Comparison of ENCODE assay signal across 10 cellular contexts in the genomic region with DNA sequence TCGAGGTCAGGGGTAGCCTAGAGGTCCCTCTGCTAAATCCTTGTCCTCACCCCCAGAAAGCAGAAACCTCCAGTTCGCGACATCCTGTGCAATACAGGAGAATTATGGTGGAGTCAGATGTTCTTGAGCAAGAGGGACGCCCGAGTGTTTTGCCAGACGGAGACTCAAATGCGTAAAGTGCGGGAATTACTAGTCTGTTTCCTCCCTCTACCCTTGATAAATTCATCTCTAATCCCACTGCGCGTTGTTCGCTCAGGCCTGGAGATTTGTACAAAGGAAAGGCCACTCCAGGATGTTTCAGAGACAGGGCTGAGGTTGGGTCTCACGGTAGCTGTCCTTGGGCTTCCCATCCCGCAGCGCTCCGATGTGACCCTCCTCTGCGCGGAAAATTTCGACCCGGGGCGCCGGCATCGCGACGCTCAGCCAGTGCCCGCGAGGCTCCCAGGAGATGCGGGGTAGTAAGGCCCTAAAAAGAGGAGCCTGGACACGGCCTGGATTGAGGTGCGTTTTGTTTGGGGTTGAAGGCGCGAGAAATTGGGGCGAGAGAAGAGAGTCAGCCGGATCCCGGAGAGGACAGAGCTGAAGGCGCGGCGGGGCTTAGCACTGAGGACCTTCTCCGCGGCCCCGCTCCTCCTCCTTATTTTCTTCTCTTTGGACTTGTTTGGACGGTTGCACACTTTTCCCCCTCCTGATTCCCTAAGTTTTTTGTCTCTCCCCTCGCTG. TPM values are rescaled to one million over a fixed set of nuclear protein-coding genes. Genes with fewer than 3 reads are reported as not detected.
DNase-seq lines count a peak whose midpoint lies in the region; ATAC-seq, FAIRE-seq and TF ChIP-seq lines count a peak whose summit lies in the region.
"Had no signal": no experiment of that assay in that cellular context is flagged by ENCODE, and none has a peak within 500 bp of the region (broad histone marks: within the 10 kb centered on the region; RNA-seq: fewer than 3 reads in every experiment).

No MANE protein-coding gene starts in this region.

- no peak for ATAC-seq in left ventricle myocardium superior
- no peak for ATAC-seq in activated T-helper 17 cell treated with anti-CD3 and anti-CD28 coated beads, Interleukin-2, amount 50 U/mL, for 72 hours (replicated peaks)

- H3K27ac ChIP-seq in left ventricle myocardium inferior (replicated peaks) (no peak overlapping the region), kidney (ENCODE audit: low read depth in 2 of 2, low read length in 2 of 2) (no peak overlapping the region)
- H3K27ac ChIP-seq: VCaP had no signal

- H3K4me3 ChIP-seq in left ventricle myocardium inferior: peak overlapping the region; percentile 44
- H3K4me3 ChIP-seq in kidney (ENCODE audit: low read length in 2 of 2): no peak overlapping the region

- H3K4me3 Mint-ChIP-seq in activated T-helper 17 cell treated with anti-CD3 and anti-CD28 coated beads, Interleukin-2, amount 50 U/mL, for 72 hours: peak overlapping the region; percentile 66

- no peak for DNase-seq in left ventricle myocardium inferior
- DNase-seq in left ventricle myocardium superior: no peak
- DNase-seq in kidney: peak; percentile 55
- no peak for DNase-seq in HTR-8/SVneo (ENCODE audit: insufficient read length, low spot score)
- DNase-seq in COLO668 (lab: John Stamatoyannopoulos, UW; ENCODE audit: unreplicated experiment): no peak
- DNase-seq in NCI-H1105 treated with DMSO at 0.1 percent for 48 hours (lab: John Stamatoyannopoulos, UW): no peak
- DNase-seq in glomerular visceral epithelial cell (ENCODE audit: extremely low spot score): no peak
- DNase-seq: Karpas-422 had no signal

- H3K9me3 ChIP-seq in left ventricle myocardium inferior (replicated peaks): no peaks in the 10 kb centered on the region
- no peaks in the 10 kb centered on the region for H3K9me3 ChIP-seq in kidney (ENCODE audit: control insufficient read depth in 1 of 2, low read length in 2 of 2)

- H3K36me3 Mint-ChIP-seq in activated T-helper 17 cell treated with anti-CD3 and anti-CD28 coated beads, Interleukin-2, amount 50 U/mL, for 72 hours (ENCODE audit: low read depth): peaks cover 13% of the 10 kb centered on the region

- peaks cover 82% of the 10 kb centered on the region for H3K27me3 Mint-ChIP-seq in activated T-helper 17 cell treated with anti-CD3 and anti-CD28 coated beads, Interleukin-2, amount 50 U/mL, for 72 hours

- peaks cover 100% of the 10 kb centered on the region for H3K27me3 ChIP-seq in left ventricle myocardium inferior (ENCODE audit: low read depth)

- intact Hi-C loops in left ventricle myocardium inferior (cut with micrococcal nuclease) (no loop called here), left ventricle myocardium superior (cut with micrococcal nuclease) (no loop called here), kidney (cut with DNase I) (no loop called here)

- H3K4me1 Mint-ChIP-seq in activated T-helper 17 cell treated with anti-CD3 and anti-CD28 coated beads, Interleukin-2, amount 50 U/mL, for 72 hours: peaks cover 16% of the 10 kb centered on the region

- H3K27ac Mint-ChIP-seq in activated T-helper 17 cell treated with anti-CD3 and anti-CD28 coated beads, Interleukin-2, amount 50 U/mL, for 72 hours: no peak overlapping the region

- peaks cover 23% of the 10 kb centered on the region for H3K4me1 ChIP-seq in left ventricle myocardium inferior
- H3K4me1 ChIP-seq in kidney (ENCODE audit: control insufficient read depth in 1 of 2, insufficient read depth in 1 of 2, low read depth in 1 of 2, low read length in 2 of 2): peaks cover 0 to 11% of the 10 kb centered on the region in 2 donors

- no peak overlapping the region for H3K9ac ChIP-seq in kidney (ENCODE audit: low read length in 2 of 2)

- FAIRE-seq in kidney (lab: Jason Lieb, UNC) (no peak), HTR-8/SVneo (lab: Jason Lieb, UNC) (no peak)

- peaks cover 8% of the 10 kb centered on the region for H3K9me3 Mint-ChIP-seq in activated T-helper 17 cell treated with anti-CD3 and anti-CD28 coated beads, Interleukin-2, amount 50 U/mL, for 72 hours

- no peak for TF ChIP-seq CTCF in left ventricle myocardium inferior (IDR thresholded peaks at IDR 0.05; ENCODE audit: borderline replicate concordance)
- TF ChIP-seq CTCF in kidney (IDR thresholded peaks at IDR 0.05; ENCODE audit: borderline replicate concordance, extremely low read depth, insufficient read depth): no peak

- H3K36me3 ChIP-seq in left ventricle myocardium inferior (no peaks in the 10 kb centered on the region), kidney (ENCODE audit: control insufficient read depth in 1 of 2, insufficient read depth in 2 of 2, low read length in 2 of 2) (no peaks in the 10 kb centered on the region)

RNA-seq across cellular contexts. Expression of a gene that starts 2.6 kb away (rescaled TPM):
- total RNA-seq in left ventricle myocardium inferior (not detected), left ventricle myocardium superior (not detected), kidney (not detected)
- not detected for total RNA-seq in activated T-helper 17 cell treated with anti-CD3 and anti-CD28 coated beads, Interleukin-2, amount 50 U/mL, for 72 hours
- polyA plus RNA-seq in kidney (ENCODE audit: insufficient read depth, low read depth, low replicate concordance): not detected

RNA-seq across cellular contexts. Expression of a gene that starts 26.1 kb away (rescaled TPM):
- not detected for total RNA-seq in left ventricle myocardium inferior
- total RNA-seq in left ventricle myocardium superior: not detected
- not detected for total RNA-seq in activated T-helper 17 cell treated with anti-CD3 and anti-CD28 coated beads, Interleukin-2, amount 50 U/mL, for 72 hours
- total RNA-seq in kidney: 8.0 TPM
- 7.8 TPM for polyA plus RNA-seq in kidney (ENCODE audit: insufficient read depth, low read depth, low replicate concordance)
